1 cellular context compared by ENCODE assay signal in genomic region chr7:137001041-137001440, GRCh38.
TF ChIP-seq lines count a peak whose summit lies in the region.

No MANE protein-coding gene starts in this region.

TF ChIP-seq in WTC11, 78 proteins besides CTCF, POLR2A, EP300 and RAD21 (continued from another document):
- no peak for TF ChIP-seq ZNF671 (CRISPR knock-in tag; IDR thresholded peaks at IDR 0.05)
- TF ChIP-seq, protein P1, sequence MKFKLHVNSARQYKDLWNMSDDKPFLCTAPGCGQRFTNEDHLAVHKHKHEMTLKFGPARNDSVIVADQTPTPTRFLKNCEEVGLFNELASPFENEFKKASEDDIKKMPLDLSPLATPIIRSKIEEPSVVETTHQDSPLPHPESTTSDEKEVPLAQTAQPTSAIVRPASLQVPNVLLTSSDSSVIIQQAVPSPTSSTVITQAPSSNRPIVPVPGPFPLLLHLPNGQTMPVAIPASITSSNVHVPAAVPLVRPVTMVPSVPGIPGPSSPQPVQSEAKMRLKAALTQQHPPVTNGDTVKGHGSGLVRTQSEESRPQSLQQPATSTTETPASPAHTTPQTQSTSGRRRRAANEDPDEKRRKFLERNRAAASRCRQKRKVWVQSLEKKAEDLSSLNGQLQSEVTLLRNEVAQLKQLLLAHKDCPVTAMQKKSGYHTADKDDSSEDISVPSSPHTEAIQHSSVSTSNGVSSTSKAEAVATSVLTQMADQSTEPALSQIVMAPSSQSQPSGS (CRISPR knock-in tag; IDR thresholded peaks at IDR 0.05; ENCODE audit: borderline replicate concordance, low read depth): no peak
